ENCODE assay signal across 1 cellular context in genomic region chr21:45142469-45142868, GRCh38.
A peak's percentile ranks its signal among the peaks of the same experiment; 100 is the strongest.
TF ChIP-seq lines count a peak whose summit lies in the region.

No MANE protein-coding gene starts in this region.

TF ChIP-seq in HepG2, 621 proteins besides CTCF, POLR2A, EP300 and RAD21 (continued from another document):
- TF ChIP-seq ARID3A (IDR thresholded peaks at IDR 0.05; ENCODE audit: low read depth, low read length) (no peak), FOSL2 (CRISPR knock-in tag; IDR thresholded peaks at IDR 0.05) (peak; percentile 68), ZSCAN9 (CRISPR knock-in tag; IDR thresholded peaks at IDR 0.05; ENCODE audit: borderline replicate concordance) (no peak)
